In genomic region chr10:72116372-72116771, GRCh38 we compare ENCODE assay signal across 37 cellular contexts.
"Had no signal": no experiment of that assay in that cellular context is flagged by ENCODE, and none has a peak within 500 bp of the region (broad histone marks: within the 10 kb centered on the region; RNA-seq: fewer than 3 reads in every experiment).

No MANE protein-coding gene starts in this region.

- H3K4me1 ChIP-seq: body of pancreas, esophagus squamous epithelium had no signal

- DNase-seq: activated CD4-positive, alpha-beta memory T cell treated with anti-CD3 and anti-CD28 coated beads for 36 hours; activated CD4-positive, alpha-beta T cell treated with anti-CD3 and anti-CD28 coated beads for 36 hours; activated CD4-positive, alpha-beta T cell treated with anti-CD3 and anti-CD28 coated beads, Interleukin-2, amount 10 ng/mL, durations not matched to agents 24 days and 14 days; activated CD4-positive, CD25-positive, alpha-beta regulatory T cell; activated CD4-positive, CD25-positive, alpha-beta regulatory T cell treated with anti-CD3 and anti-CD28 coated beads, Interleukin-2, amount 50 U/mL, for 72 hours; activated CD8-positive, alpha-beta memory T cell treated with anti-CD3 and anti-CD28 coated beads, Interleukin-2, amount 10 ng/mL, durations not matched to agents 7 days and 5 days; activated CD8-positive, alpha-beta memory T cell treated with anti-CD3 and anti-CD28 coated beads, Interleukin-2, amount 50 U/mL, for 4 hours; activated CD8-positive, alpha-beta T cell treated with anti-CD3 and anti-CD28 coated beads, Interleukin-2, amount 10 ng/mL, durations not matched to agents 7 days and 5 days; activated effector memory CD4-positive, alpha-beta T cell treated with anti-CD3 and anti-CD28 coated beads, Interleukin-2, amount 50 U/mL, for 16 hours; activated naive CD4-positive, alpha-beta T cell treated with anti-CD3 and anti-CD28 coated beads for 36 hours; activated naive CD8-positive, alpha-beta T cell treated with anti-CD3 and anti-CD28 coated beads for 36 hours; activated naive CD8-positive, alpha-beta T cell treated with anti-CD3 and anti-CD28 coated beads, Interleukin-2, amount 50 U/mL, for 24 hours; activated T-cell treated with anti-CD3 and anti-CD28 coated beads, Interleukin-2, amount 50 U/mL, for 1 hour; activated T-cell treated with anti-CD3 and anti-CD28 coated beads, Interleukin-2, amount 50 U/mL, for 48 hours; adrenal gland; amygdala; aorta; body of pancreas; caudate nucleus; cortex of kidney; dermis blood vessel endothelial cell; effector CD4-positive, alpha-beta T cell; effector memory CD8-positive, alpha-beta T cell; esophagus squamous epithelium; foreskin melanocyte; heart right ventricle; T-helper 17 cell; T1000 had no signal

- H3K36me3 ChIP-seq: adrenal gland had no signal

- FAIRE-seq: colon, endometrium, endothelial cell of umbilical vein had no signal

- H3K27me3 ChIP-seq: adrenal gland, body of pancreas, esophagus squamous epithelium, gastroesophageal sphincter, heart right ventricle had no signal

- H3K27me3 Mint-ChIP-seq: activated CD4-positive, alpha-beta memory T cell treated with anti-CD3 and anti-CD28 coated beads for 36 hours; activated CD4-positive, alpha-beta T cell treated with anti-CD3 and anti-CD28 coated beads for 36 hours; activated CD4-positive, alpha-beta T cell treated with anti-CD3 and anti-CD28 coated beads, Interleukin-2, amount 10 ng/mL, durations not matched to agents 24 days and 14 days; activated CD8-positive, alpha-beta memory T cell treated with anti-CD3 and anti-CD28 coated beads, Interleukin-2, amount 10 ng/mL, durations not matched to agents 7 days and 5 days; activated naive CD4-positive, alpha-beta T cell treated with anti-CD3 and anti-CD28 coated beads, Interleukin-2, amount 50 U/mL, for 24 hours; activated naive CD8-positive, alpha-beta T cell treated with anti-CD3 and anti-CD28 coated beads for 36 hours; activated naive CD8-positive, alpha-beta T cell treated with anti-CD3 and anti-CD28 coated beads, Interleukin-2, amount 50 U/mL, for 24 hours; effector memory CD8-positive, alpha-beta T cell; T-helper 17 cell had no signal

- H3K27ac ChIP-seq: adrenal gland, body of pancreas, epithelial cell of prostate, esophagus squamous epithelium, gastroesophageal sphincter had no signal

- H3K4me3 ChIP-seq: adrenal gland, body of pancreas, esophagus squamous epithelium, gastroesophageal sphincter, heart right ventricle had no signal

- H3K27ac Mint-ChIP-seq: activated CD4-positive, alpha-beta memory T cell treated with anti-CD3 and anti-CD28 coated beads for 36 hours; activated CD4-positive, alpha-beta T cell treated with anti-CD3 and anti-CD28 coated beads for 36 hours; activated CD4-positive, alpha-beta T cell treated with anti-CD3 and anti-CD28 coated beads, Interleukin-2, amount 10 ng/mL, durations not matched to agents 24 days and 14 days; activated CD8-positive, alpha-beta memory T cell treated with anti-CD3 and anti-CD28 coated beads, Interleukin-2, amount 10 ng/mL, durations not matched to agents 7 days and 5 days; activated CD8-positive, alpha-beta T cell treated with anti-CD3 and anti-CD28 coated beads, Interleukin-2, amount 10 ng/mL, durations not matched to agents 7 days and 5 days; activated naive CD4-positive, alpha-beta T cell treated with anti-CD3 and anti-CD28 coated beads for 36 hours; activated naive CD4-positive, alpha-beta T cell treated with anti-CD3 and anti-CD28 coated beads, Interleukin-2, amount 50 U/mL, for 24 hours; activated naive CD8-positive, alpha-beta T cell treated with anti-CD3 and anti-CD28 coated beads for 36 hours; activated naive CD8-positive, alpha-beta T cell treated with anti-CD3 and anti-CD28 coated beads, Interleukin-2, amount 50 U/mL, for 24 hours; activated T-helper 1 cell treated with anti-CD3 and anti-CD28 coated beads, Interleukin-12 subunit alpha, Interleukin-12 subunit beta, Interleukin-2, Interleukin-4 antibody, amounts not matched to agents 30 ng/mL and 10 ng/mL and 1 ng/mL, durations not matched to agents 14 hours and 24 hours and 36 hours; activated T-helper 2 cell treated with anti-CD3 and anti-CD28 coated beads, Interferon-gamma antibody, Interleukin-2, Interleukin-4, amounts not matched to agents 10 μg/mL and 5 μg/mL and 100 μg/mL, durations not matched to agents 14 hours and 24 hours and 36 hours; effector memory CD8-positive, alpha-beta T cell; T-helper 17 cell; T-helper 2 cell treated with Interferon-gamma antibody and Interleukin-4, amounts not matched to agents 5 μg/mL and 100 μg/mL, for 36 hours had no signal

- H3K4me1 Mint-ChIP-seq: activated CD8-positive, alpha-beta memory T cell treated with anti-CD3 and anti-CD28 coated beads, Interleukin-2, amount 10 ng/mL, durations not matched to agents 7 days and 5 days had no signal

- H3K9me3 ChIP-seq: adrenal gland, body of pancreas, esophagus squamous epithelium, gastroesophageal sphincter had no signal

- H3K4me3 Mint-ChIP-seq: activated CD4-positive, alpha-beta memory T cell treated with anti-CD3 and anti-CD28 coated beads for 36 hours; activated CD4-positive, alpha-beta T cell treated with anti-CD3 and anti-CD28 coated beads for 36 hours; activated CD4-positive, alpha-beta T cell treated with anti-CD3 and anti-CD28 coated beads, Interleukin-2, amount 10 ng/mL, durations not matched to agents 24 days and 14 days; activated CD8-positive, alpha-beta memory T cell treated with anti-CD3 and anti-CD28 coated beads, Interleukin-2, amount 10 ng/mL, durations not matched to agents 7 days and 5 days; activated CD8-positive, alpha-beta T cell treated with anti-CD3 and anti-CD28 coated beads, Interleukin-2, amount 10 ng/mL, durations not matched to agents 7 days and 5 days; activated naive CD4-positive, alpha-beta T cell treated with anti-CD3 and anti-CD28 coated beads for 36 hours; activated naive CD4-positive, alpha-beta T cell treated with anti-CD3 and anti-CD28 coated beads, Interleukin-2, amount 50 U/mL, for 24 hours; activated naive CD8-positive, alpha-beta T cell treated with anti-CD3 and anti-CD28 coated beads for 36 hours; activated naive CD8-positive, alpha-beta T cell treated with anti-CD3 and anti-CD28 coated beads, Interleukin-2, amount 50 U/mL, for 24 hours; activated T-helper 1 cell treated with anti-CD3 and anti-CD28 coated beads, Interleukin-12 subunit alpha, Interleukin-12 subunit beta, Interleukin-2, Interleukin-4 antibody, amounts not matched to agents 30 ng/mL and 10 ng/mL and 1 ng/mL, durations not matched to agents 14 hours and 24 hours and 36 hours; effector memory CD8-positive, alpha-beta T cell; T-helper 17 cell; T-helper 2 cell treated with Interferon-gamma antibody and Interleukin-4, amounts not matched to agents 5 μg/mL and 100 μg/mL, for 36 hours had no signal

- ATAC-seq: activated CD4-positive, alpha-beta T cell treated with anti-CD3 and anti-CD28 coated beads for 36 hours; activated CD8-positive, alpha-beta memory T cell treated with anti-CD3 and anti-CD28 coated beads, Interleukin-2, amount 10 ng/mL, durations not matched to agents 7 days and 5 days; activated CD8-positive, alpha-beta T cell treated with anti-CD3 and anti-CD28 coated beads, Interleukin-2, amount 10 ng/mL, durations not matched to agents 7 days and 5 days; activated naive CD8-positive, alpha-beta T cell treated with anti-CD3 and anti-CD28 coated beads, Interleukin-2, amount 50 U/mL, for 24 hours; body of pancreas; gastroesophageal sphincter; heart right ventricle; T-helper 17 cell had no signal

- H3K9me3 Mint-ChIP-seq: activated naive CD4-positive, alpha-beta T cell treated with anti-CD3 and anti-CD28 coated beads, Interleukin-2, amount 50 U/mL, for 24 hours; effector memory CD8-positive, alpha-beta T cell had no signal
